ENCODE assay signal across 2 cellular contexts in the genomic region with DNA sequence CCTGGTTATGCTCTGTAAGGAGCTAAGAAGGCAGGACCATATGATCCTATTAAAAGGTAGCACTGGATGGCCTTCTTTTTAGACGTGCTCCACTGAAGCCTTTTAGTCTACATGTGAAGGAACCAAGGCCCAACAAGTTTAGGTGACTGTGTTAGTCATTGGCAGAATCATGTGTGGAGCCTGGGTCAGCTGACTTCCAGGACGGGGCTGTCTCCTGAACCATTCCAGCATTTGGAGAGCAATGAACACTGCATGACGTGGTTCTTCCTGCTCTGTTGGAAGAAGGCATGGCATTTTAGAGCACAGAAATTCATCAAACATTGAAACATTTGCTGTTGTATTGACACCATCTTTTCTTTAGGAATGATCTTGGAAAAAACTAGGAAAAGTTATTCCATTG.
TF ChIP-seq lines count a peak whose summit lies in the region.

No MANE protein-coding gene starts in this region.

TF ChIP-seq in liver, 16 proteins besides CTCF, POLR2A, EP300 and RAD21 (continued from another document):
- TF ChIP-seq, protein P1, sequence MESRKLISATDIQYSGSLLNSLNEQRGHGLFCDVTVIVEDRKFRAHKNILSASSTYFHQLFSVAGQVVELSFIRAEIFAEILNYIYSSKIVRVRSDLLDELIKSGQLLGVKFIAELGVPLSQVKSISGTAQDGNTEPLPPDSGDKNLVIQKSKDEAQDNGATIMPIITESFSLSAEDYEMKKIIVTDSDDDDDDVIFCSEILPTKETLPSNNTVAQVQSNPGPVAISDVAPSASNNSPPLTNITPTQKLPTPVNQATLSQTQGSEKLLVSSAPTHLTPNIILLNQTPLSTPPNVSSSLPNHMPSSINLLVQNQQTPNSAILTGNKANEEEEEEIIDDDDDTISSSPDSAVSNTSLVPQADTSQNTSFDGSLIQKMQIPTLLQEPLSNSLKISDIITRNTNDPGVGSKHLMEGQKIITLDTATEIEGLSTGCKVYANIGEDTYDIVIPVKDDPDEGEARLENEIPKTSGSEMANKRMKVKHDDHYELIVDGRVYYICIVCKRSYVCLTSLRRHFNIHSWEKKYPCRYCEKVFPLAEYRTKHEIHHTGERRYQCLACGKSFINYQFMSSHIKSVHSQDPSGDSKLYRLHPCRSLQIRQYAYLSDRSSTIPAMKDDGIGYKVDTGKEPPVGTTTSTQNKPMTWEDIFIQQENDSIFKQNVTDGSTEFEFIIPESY (IDR thresholded peaks at IDR 0.05): no peak
- TF ChIP-seq, protein P2, sequence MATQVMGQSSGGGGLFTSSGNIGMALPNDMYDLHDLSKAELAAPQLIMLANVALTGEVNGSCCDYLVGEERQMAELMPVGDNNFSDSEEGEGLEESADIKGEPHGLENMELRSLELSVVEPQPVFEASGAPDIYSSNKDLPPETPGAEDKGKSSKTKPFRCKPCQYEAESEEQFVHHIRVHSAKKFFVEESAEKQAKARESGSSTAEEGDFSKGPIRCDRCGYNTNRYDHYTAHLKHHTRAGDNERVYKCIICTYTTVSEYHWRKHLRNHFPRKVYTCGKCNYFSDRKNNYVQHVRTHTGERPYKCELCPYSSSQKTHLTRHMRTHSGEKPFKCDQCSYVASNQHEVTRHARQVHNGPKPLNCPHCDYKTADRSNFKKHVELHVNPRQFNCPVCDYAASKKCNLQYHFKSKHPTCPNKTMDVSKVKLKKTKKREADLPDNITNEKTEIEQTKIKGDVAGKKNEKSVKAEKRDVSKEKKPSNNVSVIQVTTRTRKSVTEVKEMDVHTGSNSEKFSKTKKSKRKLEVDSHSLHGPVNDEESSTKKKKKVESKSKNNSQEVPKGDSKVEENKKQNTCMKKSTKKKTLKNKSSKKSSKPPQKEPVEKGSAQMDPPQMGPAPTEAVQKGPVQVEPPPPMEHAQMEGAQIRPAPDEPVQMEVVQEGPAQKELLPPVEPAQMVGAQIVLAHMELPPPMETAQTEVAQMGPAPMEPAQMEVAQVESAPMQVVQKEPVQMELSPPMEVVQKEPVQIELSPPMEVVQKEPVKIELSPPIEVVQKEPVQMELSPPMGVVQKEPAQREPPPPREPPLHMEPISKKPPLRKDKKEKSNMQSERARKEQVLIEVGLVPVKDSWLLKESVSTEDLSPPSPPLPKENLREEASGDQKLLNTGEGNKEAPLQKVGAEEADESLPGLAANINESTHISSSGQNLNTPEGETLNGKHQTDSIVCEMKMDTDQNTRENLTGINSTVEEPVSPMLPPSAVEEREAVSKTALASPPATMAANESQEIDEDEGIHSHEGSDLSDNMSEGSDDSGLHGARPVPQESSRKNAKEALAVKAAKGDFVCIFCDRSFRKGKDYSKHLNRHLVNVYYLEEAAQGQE (IDR thresholded peaks at IDR 0.05): peak; percentile 46
- TF ChIP-seq SP1 (IDR thresholded peaks at IDR 0.05): no peak

TF ChIP-seq in HepG2, 621 proteins besides CTCF, POLR2A, EP300 and RAD21:
- TF ChIP-seq, protein P3, sequence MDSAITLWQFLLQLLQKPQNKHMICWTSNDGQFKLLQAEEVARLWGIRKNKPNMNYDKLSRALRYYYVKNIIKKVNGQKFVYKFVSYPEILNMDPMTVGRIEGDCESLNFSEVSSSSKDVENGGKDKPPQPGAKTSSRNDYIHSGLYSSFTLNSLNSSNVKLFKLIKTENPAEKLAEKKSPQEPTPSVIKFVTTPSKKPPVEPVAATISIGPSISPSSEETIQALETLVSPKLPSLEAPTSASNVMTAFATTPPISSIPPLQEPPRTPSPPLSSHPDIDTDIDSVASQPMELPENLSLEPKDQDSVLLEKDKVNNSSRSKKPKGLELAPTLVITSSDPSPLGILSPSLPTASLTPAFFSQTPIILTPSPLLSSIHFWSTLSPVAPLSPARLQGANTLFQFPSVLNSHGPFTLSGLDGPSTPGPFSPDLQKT (CRISPR knock-in tag; IDR thresholded peaks at IDR 0.05; ENCODE audit: borderline replicate concordance): no peak
- no peak for TF ChIP-seq ATM (IDR thresholded peaks at IDR 0.05; ENCODE audit: borderline replicate concordance)
- TF ChIP-seq, protein P4, sequence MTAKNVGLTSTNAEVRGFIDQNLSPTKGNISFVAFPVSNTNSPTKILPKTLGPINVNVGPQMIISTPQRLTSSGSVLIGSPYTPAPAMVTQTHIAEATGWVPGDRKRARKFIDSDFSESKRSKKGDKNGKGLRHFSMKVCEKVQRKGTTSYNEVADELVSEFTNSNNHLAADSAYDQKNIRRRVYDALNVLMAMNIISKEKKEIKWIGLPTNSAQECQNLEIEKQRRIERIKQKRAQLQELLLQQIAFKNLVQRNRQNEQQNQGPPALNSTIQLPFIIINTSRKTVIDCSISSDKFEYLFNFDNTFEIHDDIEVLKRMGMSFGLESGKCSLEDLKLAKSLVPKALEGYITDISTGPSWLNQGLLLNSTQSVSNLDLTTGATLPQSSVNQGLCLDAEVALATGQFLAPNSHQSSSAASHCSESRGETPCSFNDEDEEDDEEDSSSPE (CRISPR knock-in tag; IDR thresholded peaks at IDR 0.05): no peak
- no peak for TF ChIP-seq IKZF4 (CRISPR knock-in tag; IDR thresholded peaks at IDR 0.05; ENCODE audit: borderline replicate concordance, low read depth, not compliant biosample characterization)
- no peak for TF ChIP-seq ZNF260 (CRISPR knock-in tag; IDR thresholded peaks at IDR 0.05; ENCODE audit: borderline replicate concordance, low read depth)
- TF ChIP-seq, protein P5, sequence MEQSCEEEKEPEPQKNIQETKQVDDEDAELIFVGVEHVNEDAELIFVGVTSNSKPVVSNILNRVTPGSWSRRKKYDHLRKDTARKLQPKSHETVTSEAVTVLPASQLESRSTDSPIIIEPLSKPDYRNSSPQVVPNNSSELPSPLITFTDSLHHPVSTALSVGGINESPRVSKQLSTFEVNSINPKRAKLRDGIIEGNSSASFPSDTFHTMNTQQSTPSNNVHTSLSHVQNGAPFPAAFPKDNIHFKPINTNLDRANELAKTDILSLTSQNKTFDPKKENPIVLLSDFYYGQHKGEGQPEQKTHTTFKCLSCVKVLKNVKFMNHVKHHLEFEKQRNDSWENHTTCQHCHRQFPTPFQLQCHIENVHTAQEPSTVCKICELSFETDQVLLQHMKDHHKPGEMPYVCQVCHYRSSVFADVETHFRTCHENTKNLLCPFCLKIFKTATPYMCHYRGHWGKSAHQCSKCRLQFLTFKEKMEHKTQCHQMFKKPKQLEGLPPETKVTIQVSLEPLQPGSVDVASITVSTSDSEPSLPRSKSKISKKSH (CRISPR knock-in tag; IDR thresholded peaks at IDR 0.05; ENCODE audit: borderline replicate concordance): no peak
- no peak for TF ChIP-seq HOXA3 (CRISPR knock-in tag; IDR thresholded peaks at IDR 0.05)
- TF ChIP-seq HMGA1 (CRISPR knock-in tag; conservative IDR thresholded peaks at IDR 0.05): no peak
- TF ChIP-seq CCAR2 (optimal IDR thresholded peaks at IDR 0.05; ENCODE audit: low read depth, low read length): no peak
- TF ChIP-seq POLR2AphosphoS2 (IDR thresholded peaks at IDR 0.05; ENCODE audit: low read depth, low read length): no peak
- TF ChIP-seq HNRNPL (IDR thresholded peaks at IDR 0.05; ENCODE audit: low read depth, low read length): no peak
- no peak for TF ChIP-seq SATB2 (CRISPR knock-in tag; IDR thresholded peaks at IDR 0.05)
- no peak for TF ChIP-seq TP53 (CRISPR knock-in tag; conservative IDR thresholded peaks at IDR 0.05)
